ENCODE assay signal across 24 cellular contexts in the genomic region with DNA sequence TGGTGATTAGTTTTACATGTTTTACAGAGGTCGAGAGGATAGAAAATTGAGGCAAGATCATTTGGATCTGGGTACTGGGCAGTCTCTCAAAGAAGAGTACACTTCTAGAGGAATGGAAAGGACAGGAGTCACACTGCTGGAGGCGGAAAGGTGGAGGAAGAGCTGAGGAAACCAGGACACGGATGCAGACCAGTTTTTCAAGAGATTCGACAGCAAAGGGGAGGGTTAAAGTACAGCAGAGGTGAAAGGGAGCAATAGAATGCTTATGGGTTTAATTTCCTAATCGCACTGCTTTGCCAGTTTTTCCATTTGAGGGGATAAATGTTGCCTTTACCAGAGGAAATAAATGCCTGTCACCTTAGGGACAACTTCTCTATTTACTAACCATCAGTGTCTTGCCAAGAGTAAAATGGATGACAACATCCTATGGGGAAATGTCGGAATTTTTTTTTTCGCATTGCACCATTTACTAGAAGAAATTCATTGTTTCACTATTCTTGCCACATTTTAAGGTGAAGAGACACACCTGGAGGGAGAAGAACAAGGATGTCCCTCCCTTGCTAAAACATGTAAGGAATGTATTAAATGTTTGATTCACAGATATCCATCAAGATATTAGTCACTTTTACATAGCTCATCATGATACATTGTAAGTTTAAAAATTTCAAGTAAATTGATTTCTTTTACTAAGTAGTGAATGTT.
DNase-seq lines count a peak whose midpoint lies in the region; ATAC-seq and TF ChIP-seq lines count a peak whose summit lies in the region.
"Had no signal": no experiment of that assay in that cellular context is flagged by ENCODE, and none has a peak within 500 bp of the region (broad histone marks: within the 10 kb centered on the region; RNA-seq: fewer than 3 reads in every experiment).

No MANE protein-coding gene starts in this region.

- H3K4ac ChIP-seq in trophoblast cell (ENCODE audit: low read depth, low read length) (no peak overlapping the region), mesenchymal stem cell (ENCODE audit: low read depth in 1 of 2, low read length in 2 of 2) (no peak overlapping the region)

- no peak overlapping the region for H3K4me3 Mint-ChIP-seq in GM23338

- H2BK120ac ChIP-seq in trophoblast cell (ENCODE audit: insufficient read depth, low read length, poor library complexity), result no peak overlapping the region
- H2BK120ac ChIP-seq in mesenchymal stem cell (ENCODE audit: low read depth, low read length), result no peak overlapping the region

- H3K4me1 ChIP-seq in GM23338 (ENCODE audit: insufficient read depth), result no peaks in the 10 kb centered on the region
- H3K4me1 ChIP-seq in RWPE2 (ENCODE audit: insufficient read depth, poor library complexity, severe bottlenecking), result peaks cover 39% of the 10 kb centered on the region
- H3K4me1 ChIP-seq in trophoblast cell (ENCODE audit: control insufficient read depth in 1 of 2, insufficient read depth in 2 of 2, low read length in 2 of 2), result no peaks in the 10 kb centered on the region
- no peaks in the 10 kb centered on the region for H3K4me1 ChIP-seq in right cardiac atrium (ENCODE audit: control insufficient read depth, insufficient read depth, low read length)
- no peaks in the 10 kb centered on the region for H3K4me1 ChIP-seq in mesenchymal stem cell (ENCODE audit: control insufficient read depth, insufficient read depth, low read depth, low read length)
- H3K4me1 ChIP-seq in effector memory CD4-positive, alpha-beta T cell (ENCODE audit: control insufficient read depth, insufficient read depth, low read length, poor library complexity, severe bottlenecking), result no peaks in the 10 kb centered on the region
- H3K4me1 ChIP-seq: HAP-1, Peyer's patch, SJCRH30 had no signal

- H3K14ac ChIP-seq in trophoblast cell (ENCODE audit: low read length) (no peak overlapping the region), mesenchymal stem cell (ENCODE audit: low read length in 2 of 2) (no peak overlapping the region)

- H2AK5ac ChIP-seq in trophoblast cell (ENCODE audit: low read length) (no peak overlapping the region), mesenchymal stem cell (ENCODE audit: low read length, severe bottlenecking) (no peak overlapping the region)

- no peak overlapping the region for H2BK12ac ChIP-seq in trophoblast cell (ENCODE audit: low read length)
- H2BK12ac ChIP-seq in mesenchymal stem cell (ENCODE audit: low read length in 2 of 2), result no peak overlapping the region

- no CpG with 5 or more reads among the region's 7 CpGs for WGBS in trophoblast cell (ENCODE audit: extremely low coverage, insufficient coverage, insufficient read length)
- 86% methylated on average over 7 of the region's 7 CpGs for WGBS in right cardiac atrium
- WGBS in mesenchymal stem cell, result 91% methylated on average over 6 of the region's 7 CpGs

- no peaks in the 10 kb centered on the region for H3K27me3 Mint-ChIP-seq in GM23338 (ENCODE audit: insufficient read depth, low read depth, poor library complexity)

- no peaks in the 10 kb centered on the region for H3K36me3 Mint-ChIP-seq in GM23338 (ENCODE audit: low read depth)

- H3K4me2 ChIP-seq in GM23338 (no peak overlapping the region), trophoblast cell (ENCODE audit: low read length) (no peak overlapping the region), mesenchymal stem cell (ENCODE audit: low read length, poor library complexity, severe bottlenecking) (no peak overlapping the region)

- no peak overlapping the region for H4K8ac ChIP-seq in trophoblast cell (ENCODE audit: low read depth, low read length)
- no peak overlapping the region for H4K8ac ChIP-seq in mesenchymal stem cell (ENCODE audit: low read length)

- no peak for DNase-seq in GM23338 (ENCODE audit: low spot score)
- no peak for DNase-seq in RWPE2 (ENCODE audit: low spot score)
- peak; percentile 42 to 67 for DNase-seq in trophoblast cell
- no peak for DNase-seq in right cardiac atrium
- no peak for DNase-seq in mesenchymal stem cell
- DNase-seq in GM19238 (ENCODE audit: insufficient read length, low spot score), result no peak
- DNase-seq in effector memory CD4-positive, alpha-beta T cell, result no peak
- DNase-seq: 8988T, ACHN, Calu3, DMS79 treated with DMSO at 0.1 percent for 48 hours, GF-D8, IMR-90, KG1, MM.1S, NCI-H2029 treated with DMSO at 0.1 percent for 48 hours, NCI-H446 treated with DMSO at 0.1 percent for 48 hours, NCI-H526 treated with DMSO at 0.1 percent for 48 hours, Peyer's patch, SJCRH30 had no signal

- H3K23ac ChIP-seq in trophoblast cell (ENCODE audit: low read length), result no peak overlapping the region
- no peak overlapping the region for H3K23ac ChIP-seq in mesenchymal stem cell (ENCODE audit: low read length in 2 of 2)

- H2AFZ ChIP-seq in GM23338 (peak overlapping the region; percentile 87; the same call in 1 of the 2 replicates), trophoblast cell (ENCODE audit: insufficient read depth, low read length, poor library complexity) (no peak overlapping the region), mesenchymal stem cell (ENCODE audit: low read depth, low read length) (no peak overlapping the region)

- H3K79me1 ChIP-seq in trophoblast cell (ENCODE audit: low read length), result no peaks in the 10 kb centered on the region
- no peaks in the 10 kb centered on the region for H3K79me1 ChIP-seq in mesenchymal stem cell (replicated peaks; ENCODE audit: low read length, poor library complexity, severe bottlenecking)

- H2BK15ac ChIP-seq in mesenchymal stem cell (ENCODE audit: low read depth, poor library complexity, severe bottlenecking), result no peak overlapping the region

- H3K18ac ChIP-seq in trophoblast cell (ENCODE audit: low read length) (no peak overlapping the region), mesenchymal stem cell (ENCODE audit: low read depth in 1 of 2, low read length in 2 of 2) (no peak overlapping the region)

- H3K27ac ChIP-seq in GM23338 (ENCODE audit: low read depth), result no peak overlapping the region
- H3K27ac ChIP-seq in RWPE2 (ENCODE audit: poor library complexity, severe bottlenecking), result peak overlapping the region; percentile 97
- H3K27ac ChIP-seq in trophoblast cell (ENCODE audit: low read depth, low read length), result no peak overlapping the region
- no peak overlapping the region for H3K27ac ChIP-seq in right cardiac atrium (ENCODE audit: low read length)
- H3K27ac ChIP-seq in mesenchymal stem cell (ENCODE audit: low read length, poor library complexity, severe bottlenecking), result no peak overlapping the region
- no peak overlapping the region for H3K27ac ChIP-seq in effector memory CD4-positive, alpha-beta T cell (ENCODE audit: insufficient read depth, low read length, poor library complexity, severe bottlenecking)
- H3K27ac ChIP-seq: Peyer's patch, SJCRH30 had no signal

- H3F3A ChIP-seq in GM23338 (replicated peaks; ENCODE audit: low read depth), result no peaks in the 10 kb centered on the region

- H3K9me3 ChIP-seq in RWPE2 (ENCODE audit: severe bottlenecking) (no peaks in the 10 kb centered on the region), trophoblast cell (ENCODE audit: insufficient read depth, low read depth, low read length) (no peaks in the 10 kb centered on the region), right cardiac atrium (ENCODE audit: control insufficient read depth, low read length) (no peaks in the 10 kb centered on the region), mesenchymal stem cell (ENCODE audit: control insufficient read depth, low read length) (no peaks in the 10 kb centered on the region)
- no peaks in the 10 kb centered on the region for H3K9me3 ChIP-seq in effector memory CD4-positive, alpha-beta T cell (ENCODE audit: control insufficient read depth, low read length)
- H3K9me3 ChIP-seq: HAP-1, Peyer's patch, SJCRH30 had no signal

- H3K9me2 ChIP-seq in GM23338 (ENCODE audit: insufficient read depth), result no peaks in the 10 kb centered on the region

- intact Hi-C loops in right cardiac atrium (cut with DNase I), result no loop called here

- no peak overlapping the region for H4K12ac ChIP-seq in trophoblast cell (ENCODE audit: low read depth, low read length)

- H3K4me3 ChIP-seq in GM23338 (no peak overlapping the region), RWPE2 (ENCODE audit: severe bottlenecking) (no peak overlapping the region), trophoblast cell (ENCODE audit: low read depth, low read length) (no peak overlapping the region), right cardiac atrium (ENCODE audit: low read length) (no peak overlapping the region), mesenchymal stem cell (ENCODE audit: insufficient read depth in 1 of 2, low read depth in 1 of 2, low read length in 2 of 2) (no peak overlapping the region)
- no peak overlapping the region for H3K4me3 ChIP-seq in effector memory CD4-positive, alpha-beta T cell (ENCODE audit: insufficient read depth, low read depth, low read length, poor library complexity, severe bottlenecking)
- H3K4me3 ChIP-seq: HAP-1, Peyer's patch, SJCRH30 had no signal

- H3K4me1 Mint-ChIP-seq in GM23338, result no peaks in the 10 kb centered on the region

- no peaks in the 10 kb centered on the region for H3K9me3 Mint-ChIP-seq in GM23338

- H3K27me3 ChIP-seq in GM23338 (ENCODE audit: insufficient read depth) (no peaks in the 10 kb centered on the region), RWPE2 (ENCODE audit: insufficient read depth, poor library complexity, severe bottlenecking) (no peaks in the 10 kb centered on the region), trophoblast cell (ENCODE audit: insufficient read depth, low read length) (no peaks in the 10 kb centered on the region), right cardiac atrium (ENCODE audit: control insufficient read depth, insufficient read depth) (no peaks in the 10 kb centered on the region), mesenchymal stem cell (ENCODE audit: control insufficient read depth in 1 of 2, insufficient read depth in 1 of 2, low read length in 2 of 2) (no peaks in the 10 kb centered on the region)
- no peaks in the 10 kb centered on the region for H3K27me3 ChIP-seq in effector memory CD4-positive, alpha-beta T cell (replicated peaks; ENCODE audit: control insufficient read depth, insufficient read depth, low read length, poor library complexity, severe bottlenecking)
- H3K27me3 ChIP-seq: Peyer's patch, SJCRH30 had no signal

- no peaks in the 10 kb centered on the region for H4K20me1 ChIP-seq in GM23338 (replicated peaks; ENCODE audit: insufficient read depth)

- H3K27ac Mint-ChIP-seq in GM23338, result no peak overlapping the region

- H4K91ac ChIP-seq in trophoblast cell (ENCODE audit: low read depth, low read length) (no peak overlapping the region), mesenchymal stem cell (ENCODE audit: low read length) (no peak overlapping the region)

- H3K79me2 ChIP-seq in GM23338 (replicated peaks; ENCODE audit: insufficient read depth), result no peaks in the 10 kb centered on the region
- no peaks in the 10 kb centered on the region for H3K79me2 ChIP-seq in trophoblast cell (ENCODE audit: control insufficient read depth, insufficient read depth, low read length, poor library complexity)

- H2BK5ac ChIP-seq in trophoblast cell (ENCODE audit: low read depth, low read length, poor library complexity), result no peak overlapping the region
- no peak overlapping the region for H2BK5ac ChIP-seq in mesenchymal stem cell (ENCODE audit: low read depth, low read length, poor library complexity, severe bottlenecking)

- no peak for TF ChIP-seq CTCF in GM23338 (conservative IDR thresholded peaks at IDR 0.05; ENCODE audit: low read depth in 2 of 2)
- TF ChIP-seq CTCF in RWPE2 (IDR thresholded peaks at IDR 0.05; ENCODE audit: poor library complexity, severe bottlenecking), result no peak

- H3K9ac ChIP-seq in trophoblast cell (ENCODE audit: low read length) (no peak overlapping the region), mesenchymal stem cell (ENCODE audit: low read length) (no peak overlapping the region)

- H3K36me3 ChIP-seq in GM23338 (ENCODE audit: insufficient read depth) (no peaks in the 10 kb centered on the region), RWPE2 (ENCODE audit: low read depth) (no peaks in the 10 kb centered on the region), trophoblast cell (ENCODE audit: control insufficient read depth in 1 of 2, insufficient read depth in 2 of 2, low read length in 2 of 2) (no peaks in the 10 kb centered on the region), mesenchymal stem cell (ENCODE audit: control insufficient read depth in 1 of 2, insufficient read depth in 2 of 2, low read depth in 1 of 2, low read length in 2 of 2) (no peaks in the 10 kb centered on the region)
- no peaks in the 10 kb centered on the region for H3K36me3 ChIP-seq in effector memory CD4-positive, alpha-beta T cell (ENCODE audit: control insufficient read depth, insufficient read depth, low read length)
- H3K36me3 ChIP-seq: HAP-1, Peyer's patch, SJCRH30 had no signal

- no peak for ATAC-seq in GM23338
- ATAC-seq in RWPE2 (ENCODE audit: low read depth), result peak; percentile 96
- peak; percentile 64 for ATAC-seq in esophagus mucosa
- no peak for ATAC-seq in right cardiac atrium
- ATAC-seq: Right ventricle myocardium inferior, SK-N-SH treated with all-trans-retinoic acid at 6 μM for 48 hours had no signal

Comparison
In these comparisons a context has a peak if more than half of its experiments do, and no peak if none do; other contexts are left out.
1. ATAC-seq: peak in RWPE2 (single experiment) and esophagus mucosa (single experiment); none in GM23338 (single experiment) and right cardiac atrium (0 of 2).
2. DNase-seq: peak in trophoblast cell (2 of 2); none in GM23338 (single experiment), RWPE2 (single experiment), right cardiac atrium (0 of 3), mesenchymal stem cell (single experiment), GM19238 (single experiment) and effector memory CD4-positive, alpha-beta T cell (0 of 3).